8 cellular contexts compared by ENCODE assay signal in the genomic region with DNA sequence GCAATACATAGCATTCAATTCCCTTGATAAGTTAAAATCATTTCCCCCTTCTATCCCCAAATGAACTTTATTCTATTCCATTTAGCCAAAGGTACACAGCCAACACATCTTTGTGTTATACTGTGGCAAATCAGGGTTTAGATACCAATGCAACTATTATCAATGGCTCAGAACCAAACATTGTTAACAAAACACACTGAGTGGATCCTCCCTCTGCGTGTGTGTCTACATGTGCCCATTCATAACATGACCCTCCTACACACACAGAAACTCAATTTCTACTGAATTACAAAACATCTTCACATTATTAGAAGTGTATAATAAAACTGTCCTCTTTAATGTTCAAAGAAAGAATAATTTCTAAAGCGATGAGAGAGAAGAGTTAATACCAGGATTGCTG. TPM values are rescaled to one million over a fixed set of nuclear protein-coding genes. Genes with fewer than 3 reads are reported as not detected.
DNase-seq lines count a peak whose midpoint lies in the region; ATAC-seq, FAIRE-seq and TF ChIP-seq lines count a peak whose summit lies in the region.

No MANE protein-coding gene starts in this region.

- H3K36me3 ChIP-seq in BE2C (no peaks in the 10 kb centered on the region), bronchial epithelial cell (ENCODE audit: control insufficient read depth, insufficient read depth, low read length) (no peaks in the 10 kb centered on the region)

- no peak for DNase-seq in BE2C
- DNase-seq in KBM-7, result peak; percentile 16
- DNase-seq in bronchial epithelial cell (ENCODE audit: low read depth), result peak; percentile 20
- no peak for DNase-seq in naive thymus-derived CD8-positive, alpha-beta T cell
- no peak for DNase-seq in GM03348 (ENCODE audit: low spot score)
- no peak for DNase-seq in T1000 (lab: John Stamatoyannopoulos, UW)
- no peak for DNase-seq in DMS153 (lab: John Stamatoyannopoulos, UW)
- DNase-seq in NCI-H510A treated with DMSO at 0.1 percent for 48 hours (lab: John Stamatoyannopoulos, UW), result no peak

- TF ChIP-seq CTCF in BE2C (IDR thresholded peaks at IDR 0.05; ENCODE audit: low read depth, low read length), result no peak
- no peak for TF ChIP-seq CTCF in bronchial epithelial cell (IDR thresholded peaks at IDR 0.05; ENCODE audit: insufficient read depth, low read length, severe bottlenecking)

- H3K4me1 Mint-ChIP-seq in naive thymus-derived CD8-positive, alpha-beta T cell, result peaks cover 21 to 55% (median 39%) of the 10 kb centered on the region in 4 donors

- H3K4me1 ChIP-seq in BE2C, result no peaks in the 10 kb centered on the region

- H3K9me3 ChIP-seq in BE2C, result no peaks in the 10 kb centered on the region

- no peaks in the 10 kb centered on the region for H3K9me3 Mint-ChIP-seq in naive thymus-derived CD8-positive, alpha-beta T cell

- H3K36me3 Mint-ChIP-seq in naive thymus-derived CD8-positive, alpha-beta T cell, result no peaks in the 10 kb centered on the region

- in situ Hi-C loops in KBM-7 (cut with MboI; ENCODE audit: low pct_unique_long_range_greater_than_20kb, low sequenced_read_pairs), result loop anchor here (25.0 kb wide), 1 partner anchor 182 kb away; the partner anchor contains the start of gene CDAN1

- peak overlapping the region; percentile 90 to 99 (median 96) for H3K4me3 Mint-ChIP-seq in naive thymus-derived CD8-positive, alpha-beta T cell

- H3K4me3 ChIP-seq in BE2C (ENCODE audit: low read depth, low read length) (peak overlapping the region; percentile 93), bronchial epithelial cell (ENCODE audit: low read depth, low read length) (peak overlapping the region; percentile 76)

- FAIRE-seq in bronchial epithelial cell (lab: Jason Lieb, UNC), result no peak

- H3K27me3 ChIP-seq in BE2C (no peaks in the 10 kb centered on the region), bronchial epithelial cell (ENCODE audit: control insufficient read depth, insufficient read depth, low read length) (no peaks in the 10 kb centered on the region)

- H3K27me3 Mint-ChIP-seq in naive thymus-derived CD8-positive, alpha-beta T cell, result no peaks in the 10 kb centered on the region

- ATAC-seq in naive thymus-derived CD8-positive, alpha-beta T cell, result no peak

- POLR2A ChIA-PET in naive thymus-derived CD8-positive, alpha-beta T cell (lab: Charles Lee), result interaction anchor here (0.7 kb wide), 1 partner anchor 599 kb away, joined by 3 read pairs; no protein-coding TSS in a partner anchor

- H3K27ac Mint-ChIP-seq in naive thymus-derived CD8-positive, alpha-beta T cell, result peak overlapping the region in 9 of 10 donors; percentile 86 to 98 (median 94)

RNA-seq across cellular contexts. Expression of gene TTBK2, which starts 1.3 kb away (rescaled TPM):
- 5.1 TPM for polyA plus RNA-seq in BE2C (2012; ENCODE audit: insufficient read depth, insufficient read length, low read depth)
- 7.9 and 8.8 TPM in 2 replicates for total RNA-seq in bronchial epithelial cell
- 10 to 100 TPM; 28.9 to 32.1 TPM for total RNA-seq in naive thymus-derived CD8-positive, alpha-beta T cell
- 10 to 100 TPM; 11.2 to 13.4 (median 13.1) TPM for polyA plus RNA-seq in naive thymus-derived CD8-positive, alpha-beta T cell

Comparison
In these comparisons a context has a peak if more than half of its experiments do, and no peak if none do; other contexts are left out.
1. DNase-seq: peak in KBM-7 (single experiment) and bronchial epithelial cell (single experiment); none in BE2C (single experiment), naive thymus-derived CD8-positive, alpha-beta T cell (0 of 10), GM03348 (single experiment), T1000 (single experiment), DMS153 (single experiment) and NCI-H510A treated with DMSO at 0.1 percent for 48 hours (single experiment).